In the genomic region with DNA sequence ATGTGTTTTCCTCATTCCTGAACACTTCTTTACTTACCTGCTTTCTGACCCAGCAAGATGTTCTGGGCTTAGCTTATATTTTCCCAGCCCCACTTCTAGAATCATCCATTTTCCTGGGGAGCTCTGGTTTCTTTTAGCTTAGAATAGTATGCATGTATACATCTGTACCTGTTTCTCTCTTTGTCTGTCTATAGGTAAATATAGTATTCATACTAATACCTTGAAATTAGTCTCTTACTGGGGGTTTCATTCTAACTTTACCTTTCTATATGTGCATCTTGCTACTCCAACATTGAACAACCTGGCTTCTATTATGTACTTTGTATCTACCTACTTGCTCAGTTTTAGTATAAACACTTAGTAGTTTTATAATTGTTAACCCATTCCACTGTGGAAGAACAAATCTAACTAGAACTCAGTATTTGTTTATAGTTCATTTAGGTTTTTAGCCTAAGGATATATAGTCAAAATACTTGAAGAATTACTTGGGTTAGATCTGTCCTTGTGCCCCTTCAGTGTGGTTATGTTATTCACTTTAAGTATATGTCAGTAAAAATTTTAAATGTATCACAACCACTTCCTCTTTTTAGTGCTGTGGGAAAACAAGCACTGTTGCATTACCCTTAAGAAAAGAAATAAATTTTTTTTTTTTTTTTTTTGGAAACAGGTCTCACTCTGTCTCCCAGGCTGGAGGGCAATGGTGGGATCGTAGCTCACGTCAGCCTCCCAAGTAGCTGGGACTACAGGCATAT, we compare ENCODE assay signal across 15 cellular contexts. TPM values are rescaled to one million over a fixed set of nuclear protein-coding genes. Genes with fewer than 3 reads are reported as not detected.
A peak's percentile ranks its signal among the peaks of the same experiment; 100 is the strongest.
DNase-seq lines count a peak whose midpoint lies in the region; ATAC-seq and TF ChIP-seq lines count a peak whose summit lies in the region.
"Had no signal": no experiment of that assay in that cellular context is flagged by ENCODE, and none has a peak within 500 bp of the region (broad histone marks: within the 10 kb centered on the region; RNA-seq: fewer than 3 reads in every experiment).

No MANE protein-coding gene starts in this region.

- no peaks in the 10 kb centered on the region for H3K9me3 Mint-ChIP-seq in activated CD8-positive, alpha-beta T cell treated with anti-CD3 and anti-CD28 coated beads for 36 hours
- H3K9me3 Mint-ChIP-seq in activated CD8-positive, alpha-beta T cell treated with anti-CD3 and anti-CD28 coated beads, Interleukin-2, amount 10 ng/mL, durations not matched to agents 7 days and 5 days (ENCODE audit: insufficient read depth): no peaks in the 10 kb centered on the region
- no peaks in the 10 kb centered on the region for H3K9me3 Mint-ChIP-seq in naive thymus-derived CD8-positive, alpha-beta T cell
- no peaks in the 10 kb centered on the region for H3K9me3 Mint-ChIP-seq in progenitor cell of endocrine pancreas (ENCODE audit: low read depth)
- H3K9me3 Mint-ChIP-seq: natural killer cell treated with Interleukin-12 subunit alpha and Interleukin-12 subunit beta and Interleukin-15 and Interleukin-18, amount 100 ng/mL, for 72 hours had no signal

- peak overlapping the region; percentile 55 for H3K27ac ChIP-seq in SU-DHL-6 (ENCODE audit: low read depth, low read length)
- H3K27ac ChIP-seq: suprapubic skin had no signal

- peaks cover 61% of the 10 kb centered on the region for H3K4me1 Mint-ChIP-seq in activated CD8-positive, alpha-beta T cell treated with anti-CD3 and anti-CD28 coated beads for 36 hours (ENCODE audit: low read depth)
- peaks cover 46% of the 10 kb centered on the region for H3K4me1 Mint-ChIP-seq in activated CD8-positive, alpha-beta T cell treated with anti-CD3 and anti-CD28 coated beads, Interleukin-2, amount 10 ng/mL, durations not matched to agents 7 days and 5 days (ENCODE audit: low read depth)
- H3K4me1 Mint-ChIP-seq in naive thymus-derived CD8-positive, alpha-beta T cell: peaks cover 35 to 78% (median 75%) of the 10 kb centered on the region in 4 donors
- H3K4me1 Mint-ChIP-seq in progenitor cell of endocrine pancreas (ENCODE audit: low read depth): peaks cover 13% of the 10 kb centered on the region

- H4K20me1 ChIP-seq in SU-DHL-6 (ENCODE audit: low read depth, low read length): peaks cover under 1% of the 10 kb centered on the region; the same call in 1 of the 2 replicates

- no peak for TF ChIP-seq CTCF in activated CD8-positive, alpha-beta T cell treated with anti-CD3 and anti-CD28 coated beads for 36 hours (IDR thresholded peaks at IDR 0.05)
- TF ChIP-seq CTCF in SU-DHL-6 (IDR thresholded peaks at IDR 0.05; ENCODE audit: insufficient read depth, low read length, poor library complexity, severe bottlenecking) (no peak), progenitor cell of endocrine pancreas (IDR thresholded peaks at IDR 0.05; ENCODE audit: unreplicated experiment) (no peak)

- CTCF ChIA-PET in activated CD8-positive, alpha-beta T cell treated with anti-CD3 and anti-CD28 coated beads for 36 hours (lab: Charles Lee): no interaction called here
- CTCF ChIA-PET in activated CD8-positive, alpha-beta T cell treated with anti-CD3 and anti-CD28 coated beads, Interleukin-2, amount 10 ng/mL, durations not matched to agents 7 days and 5 days (lab: Charles Lee): interaction anchor here (0.6 to 1.8 kb wide), 2 partner anchors 20 to 31 kb away, joined by 3 to 4 read pairs; no protein-coding TSS in a partner anchor

- H3K9me3 ChIP-seq in SU-DHL-6 (ENCODE audit: insufficient read depth, low read length): no peaks in the 10 kb centered on the region
- H3K9me3 ChIP-seq: SK-N-SH, suprapubic skin had no signal

- intact Hi-C loops in activated CD8-positive, alpha-beta T cell treated with anti-CD3 and anti-CD28 coated beads for 36 hours (cut with micrococcal nuclease): no loop called here

- ATAC-seq in activated CD8-positive, alpha-beta T cell treated with anti-CD3 and anti-CD28 coated beads for 36 hours: no peak
- no peak for ATAC-seq in activated CD8-positive, alpha-beta T cell treated with anti-CD3 and anti-CD28 coated beads, Interleukin-2, amount 10 ng/mL, durations not matched to agents 7 days and 5 days
- peak in 1 of 2 donors; percentile 12 for ATAC-seq in naive thymus-derived CD8-positive, alpha-beta T cell
- ATAC-seq: natural killer cell treated with Interleukin-12 subunit alpha and Interleukin-12 subunit beta and Interleukin-15 and Interleukin-18, amount 100 ng/mL, for 72 hours had no signal

- H3K36me3 ChIP-seq in SU-DHL-6 (ENCODE audit: low read length): no peaks in the 10 kb centered on the region
- H3K36me3 ChIP-seq: suprapubic skin had no signal

- peaks cover 45% of the 10 kb centered on the region for H3K36me3 Mint-ChIP-seq in activated CD8-positive, alpha-beta T cell treated with anti-CD3 and anti-CD28 coated beads for 36 hours (ENCODE audit: low read depth)
- peaks cover 27% of the 10 kb centered on the region for H3K36me3 Mint-ChIP-seq in activated CD8-positive, alpha-beta T cell treated with anti-CD3 and anti-CD28 coated beads, Interleukin-2, amount 10 ng/mL, durations not matched to agents 7 days and 5 days (ENCODE audit: low read depth)
- peaks cover 0 to 17% (median 4%) of the 10 kb centered on the region in 3 donors for H3K36me3 Mint-ChIP-seq in naive thymus-derived CD8-positive, alpha-beta T cell
- peaks cover 14% of the 10 kb centered on the region for H3K36me3 Mint-ChIP-seq in progenitor cell of endocrine pancreas (ENCODE audit: insufficient read depth)

- H3K27me3 Mint-ChIP-seq in activated CD8-positive, alpha-beta T cell treated with anti-CD3 and anti-CD28 coated beads for 36 hours: no peaks in the 10 kb centered on the region
- H3K27me3 Mint-ChIP-seq in activated CD8-positive, alpha-beta T cell treated with anti-CD3 and anti-CD28 coated beads, Interleukin-2, amount 10 ng/mL, durations not matched to agents 7 days and 5 days (ENCODE audit: low read depth): no peaks in the 10 kb centered on the region
- H3K27me3 Mint-ChIP-seq in naive thymus-derived CD8-positive, alpha-beta T cell: no peaks in the 10 kb centered on the region
- H3K27me3 Mint-ChIP-seq in progenitor cell of endocrine pancreas: no peaks in the 10 kb centered on the region
- H3K27me3 Mint-ChIP-seq: natural killer cell treated with Interleukin-12 subunit alpha and Interleukin-12 subunit beta and Interleukin-15 and Interleukin-18, amount 100 ng/mL, for 72 hours had no signal

- no peaks in the 10 kb centered on the region for H3K9me2 ChIP-seq in SU-DHL-6 (replicated peaks; ENCODE audit: insufficient read depth, low read length)
- H3K9me2 ChIP-seq: SK-N-SH had no signal

- no peak for DNase-seq in activated CD8-positive, alpha-beta T cell treated with anti-CD3 and anti-CD28 coated beads for 36 hours
- DNase-seq in activated CD8-positive, alpha-beta T cell treated with anti-CD3 and anti-CD28 coated beads, Interleukin-2, amount 10 ng/mL, durations not matched to agents 7 days and 5 days: no peak
- peak; percentile 63 for DNase-seq in KBM-7
- peak in 3 of 10 donors; percentile 16 to 31 (median 27) for DNase-seq in naive thymus-derived CD8-positive, alpha-beta T cell
- DNase-seq in GM03348 (ENCODE audit: low spot score): no peak
- DNase-seq in progenitor cell of endocrine pancreas (ENCODE audit: low spot score, unreplicated experiment): no peak
- DNase-seq in hypothalamus (lab: John Stamatoyannopoulos, UW): no peak
- DNase-seq: amniotic stem cell, Calu3, foreskin fibroblast, NCI-H1048, SK-N-SH had no signal

- H3K27me3 ChIP-seq in SU-DHL-6 (ENCODE audit: low read length): no peaks in the 10 kb centered on the region
- H3K27me3 ChIP-seq: suprapubic skin had no signal

- POLR2A ChIA-PET in activated CD8-positive, alpha-beta T cell treated with anti-CD3 and anti-CD28 coated beads for 36 hours (lab: Charles Lee): no interaction called here
- POLR2A ChIA-PET in activated CD8-positive, alpha-beta T cell treated with anti-CD3 and anti-CD28 coated beads, Interleukin-2, amount 10 ng/mL, durations not matched to agents 7 days and 5 days (lab: Charles Lee): no interaction called here
- POLR2A ChIA-PET in naive thymus-derived CD8-positive, alpha-beta T cell (lab: Charles Lee): interaction anchor here (0.6 to 0.8 kb wide), 4 partner anchors 8 to 161 kb away, joined by 3 to 7 read pairs (median 4); no protein-coding TSS in a partner anchor

- peak overlapping the region; percentile 36 for H3K27ac Mint-ChIP-seq in activated CD8-positive, alpha-beta T cell treated with anti-CD3 and anti-CD28 coated beads for 36 hours
- no peak overlapping the region for H3K27ac Mint-ChIP-seq in activated CD8-positive, alpha-beta T cell treated with anti-CD3 and anti-CD28 coated beads, Interleukin-2, amount 10 ng/mL, durations not matched to agents 7 days and 5 days
- peak overlapping the region; percentile 6 to 86 (median 52) for H3K27ac Mint-ChIP-seq in naive thymus-derived CD8-positive, alpha-beta T cell
- H3K27ac Mint-ChIP-seq in progenitor cell of endocrine pancreas: no peak overlapping the region

- H3K4me2 ChIP-seq in SU-DHL-6 (ENCODE audit: low read depth, low read length, poor library complexity, severe bottlenecking): peak overlapping the region; percentile 23
- H3K4me2 ChIP-seq: SK-N-SH had no signal

- no peak overlapping the region for H3K4me3 ChIP-seq in SU-DHL-6 (ENCODE audit: insufficient read depth, low read length, poor library complexity, severe bottlenecking)
- H3K4me3 ChIP-seq: suprapubic skin had no signal

- no peak overlapping the region for H2AFZ ChIP-seq in SU-DHL-6 (ENCODE audit: low read depth, low read length, severe bottlenecking)

- H3K9ac ChIP-seq in SU-DHL-6 (ENCODE audit: low read length): no peak overlapping the region
- H3K9ac ChIP-seq: SK-N-SH had no signal

- in situ Hi-C loops in KBM-7 (cut with MboI; ENCODE audit: low pct_unique_long_range_greater_than_20kb, low sequenced_read_pairs): no loop called here

- H3F3A ChIP-seq in SU-DHL-6 (ENCODE audit: insufficient read depth): peaks cover 11% of the 10 kb centered on the region; the same call in 1 of the 2 replicates

- H3K4me3 Mint-ChIP-seq in activated CD8-positive, alpha-beta T cell treated with anti-CD3 and anti-CD28 coated beads for 36 hours: no peak overlapping the region
- no peak overlapping the region for H3K4me3 Mint-ChIP-seq in activated CD8-positive, alpha-beta T cell treated with anti-CD3 and anti-CD28 coated beads, Interleukin-2, amount 10 ng/mL, durations not matched to agents 7 days and 5 days
- peak overlapping the region in 9 of 10 donors; percentile 12 to 70 (median 54) for H3K4me3 Mint-ChIP-seq in naive thymus-derived CD8-positive, alpha-beta T cell
- no peak overlapping the region for H3K4me3 Mint-ChIP-seq in progenitor cell of endocrine pancreas (ENCODE audit: low read depth)
- H3K4me3 Mint-ChIP-seq: natural killer cell treated with Interleukin-12 subunit alpha and Interleukin-12 subunit beta and Interleukin-15 and Interleukin-18, amount 100 ng/mL, for 72 hours had no signal

- peaks cover 72% of the 10 kb centered on the region for H3K79me2 ChIP-seq in SU-DHL-6 (ENCODE audit: insufficient read depth, low read length)

RNA-seq across cellular contexts. Expression of gene ASXL1, which starts 54.0 kb away (rescaled TPM):
- total RNA-seq in activated CD8-positive, alpha-beta T cell treated with anti-CD3 and anti-CD28 coated beads for 36 hours: 100 to 1,000 TPM; 129 to 137 TPM
- 10 to 100 TPM; 91.7 to 97.4 TPM for total RNA-seq in activated CD8-positive, alpha-beta T cell treated with anti-CD3 and anti-CD28 coated beads, Interleukin-2, amount 10 ng/mL, durations not matched to agents 7 days and 5 days
- total RNA-seq in naive thymus-derived CD8-positive, alpha-beta T cell: 100 to 1,000 TPM; 147 to 149 TPM
- polyA plus RNA-seq in naive thymus-derived CD8-positive, alpha-beta T cell: 10 to 100 TPM; 15.2 to 20.1 (median 18.4) TPM
- total RNA-seq in progenitor cell of endocrine pancreas: 189 and 201 TPM in 2 replicates

Comparison
In these comparisons a context has a peak if more than half of its experiments do, and no peak if none do; other contexts are left out.
1. H3K27ac Mint-ChIP-seq: peak in activated CD8-positive, alpha-beta T cell treated with anti-CD3 and anti-CD28 coated beads for 36 hours (single experiment) and naive thymus-derived CD8-positive, alpha-beta T cell (10 of 10); none in activated CD8-positive, alpha-beta T cell treated with anti-CD3 and anti-CD28 coated beads, Interleukin-2, amount 10 ng/mL, durations not matched to agents 7 days and 5 days (single experiment) and progenitor cell of endocrine pancreas (single experiment).
2. H3K4me3 Mint-ChIP-seq: peak in naive thymus-derived CD8-positive, alpha-beta T cell (9 of 10); none in activated CD8-positive, alpha-beta T cell treated with anti-CD3 and anti-CD28 coated beads for 36 hours (single experiment), activated CD8-positive, alpha-beta T cell treated with anti-CD3 and anti-CD28 coated beads, Interleukin-2, amount 10 ng/mL, durations not matched to agents 7 days and 5 days (single experiment) and progenitor cell of endocrine pancreas (single experiment).